ENCODE assay signal across 20 cellular contexts in the genomic region with DNA sequence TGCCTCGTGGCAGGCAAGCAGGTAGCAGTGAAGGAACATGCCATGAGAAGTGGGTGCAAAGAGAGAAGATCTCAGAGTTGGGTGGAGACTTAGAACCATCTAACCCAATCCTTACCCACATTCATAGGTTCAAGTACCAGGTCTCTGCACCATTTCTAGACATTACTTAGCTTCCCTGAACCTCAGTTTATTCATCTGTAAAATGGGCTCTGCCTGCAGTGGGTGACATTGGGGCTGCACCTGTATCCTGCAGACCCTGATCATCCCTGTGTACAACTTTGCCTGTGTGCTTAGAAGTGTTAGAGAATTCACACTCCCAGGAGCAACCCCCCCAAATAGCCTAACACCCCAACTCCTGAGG. TPM values are rescaled to one million over a fixed set of nuclear protein-coding genes. Genes with fewer than 3 reads are reported as not detected.
A peak's percentile ranks its signal among the peaks of the same experiment; 100 is the strongest.
DNase-seq lines count a peak whose midpoint lies in the region; ATAC-seq and TF ChIP-seq lines count a peak whose summit lies in the region.
"Had no signal": no experiment of that assay in that cellular context is flagged by ENCODE, and none has a peak within 500 bp of the region (broad histone marks: within the 10 kb centered on the region; RNA-seq: fewer than 3 reads in every experiment).

No MANE protein-coding gene starts in this region.

- H3K18ac ChIP-seq in neuronal stem cell (ENCODE audit: low read length), result no peak overlapping the region

- peak overlapping the region; percentile 8; the same call in 1 of the 2 replicates for H3K27ac ChIP-seq in C4-2B
- peak overlapping the region; percentile 9 to 42 (median 29) for H3K27ac ChIP-seq in body of pancreas
- no peak overlapping the region for H3K27ac ChIP-seq in endodermal cell (ENCODE audit: low read depth, low read length)
- no peak overlapping the region for H3K27ac ChIP-seq in neuronal stem cell (replicated peaks; ENCODE audit: low read length)
- H3K27ac ChIP-seq in right cardiac atrium (ENCODE audit: low read length), result no peak overlapping the region
- H3K27ac ChIP-seq: BLaER1 had no signal

- no peak overlapping the region for H2BK5ac ChIP-seq in neuronal stem cell (ENCODE audit: low read length)

- H2AFZ ChIP-seq in neuronal stem cell (ENCODE audit: low read length), result no peak overlapping the region

- TF ChIP-seq POLR2A in body of pancreas (IDR thresholded peaks at IDR 0.05), result no peak

- no peak overlapping the region for H2BK120ac ChIP-seq in neuronal stem cell (ENCODE audit: low read depth, low read length)

- H2AK5ac ChIP-seq in neuronal stem cell (ENCODE audit: low read depth, low read length), result peak overlapping the region; percentile 61

- no peaks in the 10 kb centered on the region for H3K9me3 Mint-ChIP-seq in endodermal cell
- H3K9me3 Mint-ChIP-seq: CD4-positive, CD25-positive, alpha-beta regulatory T cell; CD8-positive, alpha-beta memory T cell had no signal

- peaks cover 52% of the 10 kb centered on the region for H3K4me1 ChIP-seq in body of pancreas
- H3K4me1 ChIP-seq in endodermal cell (ENCODE audit: control insufficient read depth, insufficient read depth, low read length), result peaks cover 11% of the 10 kb centered on the region
- no peaks in the 10 kb centered on the region for H3K4me1 ChIP-seq in neuronal stem cell (ENCODE audit: control insufficient read depth in 2 of 2, insufficient read depth in 1 of 2, low read depth in 1 of 2, low read length in 2 of 2)
- H3K4me1 ChIP-seq in right cardiac atrium (ENCODE audit: control insufficient read depth, insufficient read depth, low read length), result peaks cover 3% of the 10 kb centered on the region
- H3K4me1 ChIP-seq: HAP-1 had no signal

- H2BK12ac ChIP-seq in neuronal stem cell (ENCODE audit: low read length), result no peak overlapping the region

- no peak overlapping the region for H3K9ac ChIP-seq in endodermal cell (ENCODE audit: extremely low read depth, low read length, poor library complexity, severe bottlenecking)
- H3K9ac ChIP-seq in neuronal stem cell (ENCODE audit: low read depth, low read length, poor library complexity), result no peak overlapping the region
- H3K9ac ChIP-seq: BLaER1 had no signal

- 25 to 29% methylated on average over 1 of the region's 1 CpG for WGBS in body of pancreas, 2 donors
- WGBS in endodermal cell (ENCODE audit: insufficient coverage in 1 of 2, insufficient read length in 1 of 2), 2 experiments, result 91% methylated on average over 1 of the region's 1 CpG; no CpG with 5 or more reads in 1 of the 2 experiments
- no CpG with 5 or more reads among the region's 1 CpG for whole genome bisulfite sequencing in neuronal stem cell (ENCODE audit: extremely low coverage in 2 of 2, insufficient read length in 2 of 2, insufficient replicate concordance in 1 of 2), 2 donors
- 55% methylated on average over 1 of the region's 1 CpG for WGBS in right cardiac atrium

- no peak for ATAC-seq in body of pancreas
- ATAC-seq in HG03457 (IDR thresholded peaks at IDR 0.05; ENCODE audit: unreplicated experiment), result no peak
- no peak for ATAC-seq in right cardiac atrium
- no peak for ATAC-seq in GM18502 (IDR thresholded peaks at IDR 0.05; ENCODE audit: poor library complexity, unreplicated experiment)
- ATAC-seq: GM12878 had no signal

- intact Hi-C loops in body of pancreas (cut with DNase I) (no loop called here), right cardiac atrium (cut with DNase I) (no loop called here)

- no peak for DNase-seq in body of pancreas
- no peak for DNase-seq in endodermal cell
- DNase-seq in neuronal stem cell (ENCODE audit: low spot score), result no peak
- no peak for DNase-seq in right cardiac atrium
- DNase-seq in anterior cingulate cortex (lab: John Stamatoyannopoulos, UW), result no peak
- DNase-seq: 8988T; CD4-positive, CD25-positive, alpha-beta regulatory T cell; CD8-positive, alpha-beta memory T cell; COR-L47; DMS 273 treated with DMSO at 0.1 percent for 48 hours; DMS53; DND-41; EL; GOT3 had no signal

- no peak overlapping the region for H3K14ac ChIP-seq in neuronal stem cell (ENCODE audit: low read length)

- H3K36me3 Mint-ChIP-seq in endodermal cell (ENCODE audit: low read depth), result no peaks in the 10 kb centered on the region
- H3K36me3 Mint-ChIP-seq: CD4-positive, CD25-positive, alpha-beta regulatory T cell; CD8-positive, alpha-beta memory T cell had no signal

- H3K27ac Mint-ChIP-seq in endodermal cell, result peak overlapping the region; percentile 50
- H3K27ac Mint-ChIP-seq: CD8-positive, alpha-beta memory T cell had no signal

- no peak overlapping the region for H2BK15ac ChIP-seq in neuronal stem cell (ENCODE audit: low read length)

- no peak overlapping the region for H4K8ac ChIP-seq in neuronal stem cell (ENCODE audit: low read depth, low read length)

- H3K79me1 ChIP-seq in neuronal stem cell (ENCODE audit: low read depth, low read length), result no peaks in the 10 kb centered on the region

- H3K4ac ChIP-seq in neuronal stem cell (ENCODE audit: low read length), result no peak overlapping the region

- H3K4me3 ChIP-seq in body of pancreas (no peak overlapping the region), endodermal cell (ENCODE audit: low read length) (no peak overlapping the region), neuronal stem cell (ENCODE audit: low read length in 2 of 2) (peak overlapping the region in 1 of 2 donors; percentile 10), right cardiac atrium (ENCODE audit: low read length) (no peak overlapping the region)
- H3K4me3 ChIP-seq: BLaER1, GM12878, HAP-1 had no signal

- peaks cover 39% of the 10 kb centered on the region for H3K4me1 Mint-ChIP-seq in endodermal cell
- H3K4me1 Mint-ChIP-seq: CD4-positive, CD25-positive, alpha-beta regulatory T cell; CD8-positive, alpha-beta memory T cell had no signal

- H4K91ac ChIP-seq in neuronal stem cell (ENCODE audit: low read depth, low read length, poor library complexity), result no peak overlapping the region

- H3K9me3 ChIP-seq in body of pancreas, result no peaks in the 10 kb centered on the region
- peaks cover under 1% of the 10 kb centered on the region for H3K9me3 ChIP-seq in endodermal cell (ENCODE audit: control insufficient read depth, low read length)
- H3K9me3 ChIP-seq in neuronal stem cell (replicated peaks in 1 of 2; ENCODE audit: control insufficient read depth in 2 of 2, insufficient read depth in 1 of 2, low read depth in 1 of 2, low read length in 2 of 2), result no peaks in the 10 kb centered on the region
- no peaks in the 10 kb centered on the region for H3K9me3 ChIP-seq in right cardiac atrium (ENCODE audit: control insufficient read depth, low read length)
- H3K9me3 ChIP-seq: BLaER1, HAP-1 had no signal

- H3K4me2 ChIP-seq in neuronal stem cell (ENCODE audit: insufficient read depth, low read length, poor library complexity, severe bottlenecking), result no peak overlapping the region
- H3K4me2 ChIP-seq: BLaER1 had no signal

- TF ChIP-seq CTCF in C4-2B (conservative IDR thresholded peaks at IDR 0.05), result no peak
- TF ChIP-seq CTCF in body of pancreas (IDR thresholded peaks at IDR 0.05), result no peak
- no peak for TF ChIP-seq CTCF in endodermal cell (conservative IDR thresholded peaks at IDR 0.05)

- H3K27me3 ChIP-seq in body of pancreas (no peaks in the 10 kb centered on the region), endodermal cell (ENCODE audit: control insufficient read depth, insufficient read depth, low read length, poor library complexity, severe bottlenecking) (no peaks in the 10 kb centered on the region), neuronal stem cell (ENCODE audit: control insufficient read depth in 3 of 3, insufficient read depth in 3 of 3, low read depth in 1 of 3, low read length in 3 of 3) (peaks cover 0 to 11% (median 0%) of the 10 kb centered on the region in 3 experiments), right cardiac atrium (ENCODE audit: control insufficient read depth, insufficient read depth) (no peaks in the 10 kb centered on the region)
- H3K27me3 ChIP-seq: BLaER1 had no signal

- H3K23ac ChIP-seq in neuronal stem cell (ENCODE audit: low read depth, low read length, poor library complexity), result no peak overlapping the region

- no peaks in the 10 kb centered on the region for H3K27me3 Mint-ChIP-seq in endodermal cell (ENCODE audit: insufficient read depth)

- H3K36me3 ChIP-seq in body of pancreas (replicated peaks in 1 of 2; ENCODE audit: insufficient read depth in 1 of 2, low read depth in 2 of 2) (no peaks in the 10 kb centered on the region), endodermal cell (ENCODE audit: control insufficient read depth, insufficient read depth, low read length) (no peaks in the 10 kb centered on the region), neuronal stem cell (replicated peaks in 1 of 2; ENCODE audit: control insufficient read depth in 2 of 2, insufficient read depth in 2 of 2, low read length in 2 of 2) (no peaks in the 10 kb centered on the region)
- H3K36me3 ChIP-seq: BLaER1, HAP-1 had no signal

- H3K4me3 Mint-ChIP-seq in endodermal cell, result no peak overlapping the region
- H3K4me3 Mint-ChIP-seq: CD4-positive, CD25-positive, alpha-beta regulatory T cell; CD8-positive, alpha-beta memory T cell had no signal

RNA-seq across cellular contexts. Expression of gene SNX5, which starts 42.7 kb away (rescaled TPM):
- total RNA-seq in body of pancreas (10 to 100 TPM; 61.3 to 84.3 TPM), endodermal cell (100 to 1,000 TPM; 170 to 171 TPM), right cardiac atrium (10 to 100 TPM; 46.7 to 53.9 (median 49.9) TPM)
- 124 TPM for polyA plus RNA-seq in endodermal cell (2013, experiment 1 of 2)
- 121 TPM for polyA plus RNA-seq in endodermal cell (2013, experiment 2 of 2)
- 99.1 TPM for polyA plus RNA-seq in neuronal stem cell (2013, experiment 1 of 2)
- polyA plus RNA-seq in neuronal stem cell (2013, experiment 2 of 2), result 97.4 TPM
- polyA plus RNA-seq in right cardiac atrium, result 47.8 TPM

RNA-seq across cellular contexts. Expression of gene MGME1, which starts 42.9 kb away (rescaled TPM):
- total RNA-seq in body of pancreas, result 1 to 10 TPM; 3.0 to 6.5 TPM
- total RNA-seq in endodermal cell, result 10 to 100 TPM; 31.2 to 36.7 TPM
- 36.9 TPM for polyA plus RNA-seq in endodermal cell (2013, experiment 1 of 2)
- polyA plus RNA-seq in endodermal cell (2013, experiment 2 of 2), result 32.9 TPM
- 33.8 TPM for polyA plus RNA-seq in neuronal stem cell (2013, experiment 1 of 2)
- 33.1 TPM for polyA plus RNA-seq in neuronal stem cell (2013, experiment 2 of 2)
- total RNA-seq in right cardiac atrium, result 10 to 100 TPM in 3 of 4 donors, 1 to 10 TPM in 1; 9.7 to 12.0 (median 10.8) TPM
- polyA plus RNA-seq in right cardiac atrium, result 10.9 TPM

Comparison
In these comparisons a context has a peak if more than half of its experiments do, and no peak if none do; other contexts are left out.
1. H3K27ac ChIP-seq: peak in C4-2B (single experiment) and body of pancreas (4 of 4); none in endodermal cell (single experiment), neuronal stem cell (single experiment) and right cardiac atrium (single experiment).